ENCODE assay signal across 9 cellular contexts in the genomic region with DNA sequence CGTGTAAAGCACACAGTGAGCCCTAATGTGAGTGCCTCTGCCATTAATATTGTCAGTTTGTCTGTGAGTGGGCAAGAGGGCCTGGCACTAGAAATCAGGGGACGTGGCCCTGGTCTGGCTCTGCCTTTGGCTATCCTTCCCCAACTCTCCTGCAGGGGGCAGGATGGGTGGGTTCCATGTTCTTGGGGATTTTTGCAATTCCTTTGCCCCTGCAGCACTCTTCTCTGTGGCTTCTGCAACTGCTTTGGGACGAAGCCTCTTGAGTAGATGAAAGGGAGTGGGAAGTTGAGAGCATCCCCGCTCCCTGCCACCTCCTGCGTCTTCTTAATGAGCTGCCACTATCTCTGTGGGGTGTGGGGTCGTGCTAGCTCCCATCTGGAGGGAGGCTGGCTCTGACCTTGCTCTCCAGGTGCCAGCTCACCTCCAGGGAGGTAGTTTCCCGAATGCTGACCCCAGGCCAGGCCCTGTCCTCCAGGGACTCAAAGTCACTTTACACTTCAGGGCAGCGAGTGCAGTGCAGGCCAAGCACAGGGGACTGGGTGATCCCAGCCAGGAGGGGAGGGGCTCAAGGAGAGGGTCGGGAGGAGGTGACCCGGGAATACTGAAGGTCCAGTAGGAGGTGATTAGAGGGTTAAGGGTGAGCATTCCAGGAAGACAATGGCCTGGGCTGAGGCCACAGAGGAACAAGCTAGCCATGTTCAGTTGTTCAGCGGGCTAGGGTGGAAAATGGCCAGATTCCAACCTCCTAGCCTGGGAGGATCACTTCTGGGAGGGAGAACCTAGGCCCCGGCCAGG.
DNase-seq lines count a peak whose midpoint lies in the region; ATAC-seq and TF ChIP-seq lines count a peak whose summit lies in the region.
"Had no signal": no experiment of that assay in that cellular context is flagged by ENCODE, and none has a peak within 500 bp of the region (broad histone marks: within the 10 kb centered on the region; RNA-seq: fewer than 3 reads in every experiment).

No MANE protein-coding gene starts in this region.

- DNase-seq in AG08396 (ENCODE audit: low spot score) (peak; percentile 35), GM06990 (ENCODE audit: extremely low read depth, insufficient read length) (no peak), SK-MEL-5 (ENCODE audit: low read depth, low spot score) (peak; percentile 42), glomerular visceral epithelial cell (ENCODE audit: extremely low spot score) (peak; percentile 3), MG63 (no peak), G401 (ENCODE audit: low spot score) (no peak)
- DNase-seq: NCI-H2029 treated with DMSO at 0.1 percent for 48 hours had no signal

- no peaks in the 10 kb centered on the region for H3K9me3 ChIP-seq in MG63

- in situ Hi-C loops in SK-MEL-5 (cut with HindIII; ENCODE audit: low pct_unique_long_range_greater_than_20kb, low sequenced_read_pairs) (no loop called here), G401 (cut with HindIII; ENCODE audit: low sequenced_read_pairs) (no loop called here)

- ATAC-seq in GM19351 (IDR thresholded peaks at IDR 0.05; ENCODE audit: unreplicated experiment): no peak
- ATAC-seq in HG03159 (IDR thresholded peaks at IDR 0.05; ENCODE audit: unreplicated experiment): no peak

- H3K4me3 ChIP-seq in GM06990 (replicated peaks; ENCODE audit: low read depth, low read length) (no peak overlapping the region), MG63 (no peak overlapping the region)

- H3K36me3 ChIP-seq in GM06990 (ENCODE audit: control insufficient read depth, insufficient read depth, low read length): no peaks in the 10 kb centered on the region
- no peaks in the 10 kb centered on the region for H3K36me3 ChIP-seq in MG63

- no peaks in the 10 kb centered on the region; the same call in 1 of the 2 replicates for H3K27me3 ChIP-seq in GM06990 (replicated peaks; ENCODE audit: control insufficient read depth, insufficient read depth, low read length)
- H3K27me3 ChIP-seq in MG63: no peaks in the 10 kb centered on the region

- peak; percentile 57 for TF ChIP-seq CTCF in GM06990 (IDR thresholded peaks at IDR 0.05; ENCODE audit: insufficient read depth, low read length, poor library complexity, severe bottlenecking)

Comparison
In these comparisons a context has a peak if more than half of its experiments do, and no peak if none do; other contexts are left out.
1. DNase-seq: peak in AG08396 (single experiment), SK-MEL-5 (single experiment) and glomerular visceral epithelial cell (single experiment); none in GM06990 (single experiment), MG63 (single experiment) and G401 (single experiment).